Comparison of ENCODE assay signal across 1 cellular context in the genomic region with DNA sequence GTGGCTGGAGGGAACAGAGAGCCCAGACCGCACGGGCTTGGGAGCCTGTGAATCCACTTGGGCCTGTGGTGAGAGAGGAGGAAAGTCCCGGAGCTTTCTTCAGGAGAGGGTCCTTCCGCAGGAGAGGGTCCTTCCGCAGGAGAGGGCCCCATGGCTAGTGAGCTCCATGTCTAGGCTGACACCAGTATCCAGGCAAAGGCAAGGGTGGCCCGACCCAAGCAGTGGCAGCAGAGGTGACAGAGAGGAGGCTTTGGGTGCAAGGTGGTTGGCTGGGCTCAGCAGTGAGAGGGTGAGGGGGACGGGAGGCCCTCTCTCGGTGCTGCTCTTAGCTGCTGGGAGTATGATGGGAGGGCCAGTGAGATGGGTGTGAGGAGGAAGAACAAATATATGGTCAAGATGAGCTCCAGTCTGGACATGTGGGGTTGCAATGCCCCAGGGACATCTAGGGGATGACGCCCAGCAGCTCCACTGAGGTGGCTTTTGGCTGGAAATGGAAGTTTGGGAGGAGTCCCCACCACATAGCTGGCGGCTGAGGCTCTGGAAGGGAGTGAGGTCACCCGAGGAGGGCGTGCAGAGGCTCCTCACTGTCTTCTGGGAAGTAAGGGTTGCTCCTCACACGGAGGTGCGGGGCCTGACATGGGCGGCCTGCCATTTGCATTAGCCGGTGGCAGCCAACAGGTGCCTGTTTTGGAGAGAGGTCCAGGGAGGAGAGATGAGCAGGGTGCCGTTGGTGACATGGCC.
A peak's percentile ranks its signal among the peaks of the same experiment; 100 is the strongest.
TF ChIP-seq lines count a peak whose summit lies in the region.

No MANE protein-coding gene starts in this region.

TF ChIP-seq in HepG2, 621 proteins besides CTCF, POLR2A, EP300 and RAD21:
- TF ChIP-seq HNRNPLL (IDR thresholded peaks at IDR 0.05; ENCODE audit: low read depth, low read length, poor library complexity, severe bottlenecking) (peak; percentile 18), ZNF235 (CRISPR knock-in tag; IDR thresholded peaks at IDR 0.05; ENCODE audit: borderline replicate concordance) (no peak), RBM22 (optimal IDR thresholded peaks at IDR 0.05; ENCODE audit: low read length) (peak; percentile 45), AGO2 (optimal IDR thresholded peaks at IDR 0.05; ENCODE audit: low read depth, low read length) (peak; percentile 55)
